10 cellular contexts compared by ENCODE assay signal in the genomic region with DNA sequence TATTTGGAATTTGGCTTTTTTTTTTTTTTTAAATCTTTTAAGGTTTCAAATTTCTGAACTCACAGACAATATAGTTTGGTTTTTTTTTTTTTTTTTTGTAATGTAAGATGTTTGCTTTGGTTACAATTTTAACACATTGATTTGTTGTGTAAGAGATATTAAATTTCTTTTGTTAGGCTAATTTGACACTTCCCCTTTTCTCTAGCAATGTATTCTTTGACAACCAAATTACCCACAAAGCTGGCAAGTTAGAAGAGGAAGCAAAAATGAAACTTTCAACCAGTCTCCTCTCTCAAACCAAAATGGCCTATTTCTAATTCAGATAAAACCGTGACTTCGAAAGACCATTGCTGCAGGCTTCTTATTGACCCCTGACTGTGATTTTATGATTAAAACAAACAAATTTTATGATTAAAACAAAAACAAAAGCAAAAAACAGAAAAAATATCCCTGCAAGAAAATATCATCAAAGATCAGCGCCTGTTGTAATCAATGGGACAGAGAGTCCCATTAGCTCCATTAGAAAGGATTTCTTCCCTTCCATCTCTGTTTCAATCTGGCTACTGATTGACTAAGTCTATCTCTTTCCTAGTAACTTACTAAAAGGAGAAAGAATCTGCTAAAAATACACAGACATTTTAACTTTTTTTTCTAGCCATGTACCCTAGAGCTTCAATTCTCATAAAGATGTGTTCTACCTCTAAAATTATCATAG.
A peak's percentile ranks its signal among the peaks of the same experiment; 100 is the strongest.
DNase-seq lines count a peak whose midpoint lies in the region; ATAC-seq and TF ChIP-seq lines count a peak whose summit lies in the region.
"Had no signal": no experiment of that assay in that cellular context is flagged by ENCODE, and none has a peak within 500 bp of the region (broad histone marks: within the 10 kb centered on the region; RNA-seq: fewer than 3 reads in every experiment).

No MANE protein-coding gene starts in this region.

- POLR2A ChIA-PET in CD8-positive, alpha-beta memory T cell (lab: Charles Lee) = interaction anchor here (0.7 kb wide), 1 partner anchor 202 kb away, joined by 5 read pairs; no protein-coding TSS in a partner anchor

- H4K20me1 ChIP-seq in GM23338 (replicated peaks; ENCODE audit: insufficient read depth) = no peaks in the 10 kb centered on the region

- H3K4me2 ChIP-seq in GM23338 = no peak overlapping the region; the same call in 1 of the 2 replicates

- no peaks in the 10 kb centered on the region for H3K9me3 ChIP-seq in CD8-positive, alpha-beta memory T cell (ENCODE audit: low read length)
- no peaks in the 10 kb centered on the region for H3K9me3 ChIP-seq in heart right ventricle

- TF ChIP-seq CTCF in GM23338 (conservative IDR thresholded peaks at IDR 0.05; ENCODE audit: low read depth in 2 of 2) (no peak), heart right ventricle (IDR thresholded peaks at IDR 0.05) (no peak)

- peak; percentile 93 for ATAC-seq in GM18858 (IDR thresholded peaks at IDR 0.05; ENCODE audit: unreplicated experiment)
- no peak for ATAC-seq in GM23338
- peak; percentile 89 for ATAC-seq in HG03565 (IDR thresholded peaks at IDR 0.05; ENCODE audit: unreplicated experiment)
- ATAC-seq in heart right ventricle = no peak

- intact Hi-C loops in heart right ventricle (cut with DNase I) = no loop called here

- CTCF ChIA-PET in CD8-positive, alpha-beta memory T cell (lab: Charles Lee) = interaction anchor here (0.6 kb wide), 1 partner anchor 84 kb away, joined by 3 read pairs; no protein-coding TSS in a partner anchor

- DNase-seq in GM23338 (ENCODE audit: low spot score) (no peak), globus pallidus (ENCODE audit: low spot score) (peak; percentile 20), NCI-H345 (lab: John Stamatoyannopoulos, UW) (no peak), dermis blood vessel endothelial cell (no peak), heart right ventricle (no peak)
- DNase-seq in CD8-positive, alpha-beta memory T cell = no peak

- no peaks in the 10 kb centered on the region for H3K27me3 Mint-ChIP-seq in GM23338 (ENCODE audit: insufficient read depth, low read depth, poor library complexity)
- no peaks in the 10 kb centered on the region for H3K27me3 Mint-ChIP-seq in CD8-positive, alpha-beta memory T cell

- H3K4me3 Mint-ChIP-seq in GM23338 = no peak overlapping the region
- peak overlapping the region in 3 of 7 donors; percentile 16 to 44 (median 33) for H3K4me3 Mint-ChIP-seq in CD8-positive, alpha-beta memory T cell
- H3K4me3 Mint-ChIP-seq: brain; T-helper 2 cell treated with Interferon-gamma antibody and Interleukin-4, amounts not matched to agents 5 μg/mL and 100 μg/mL, for 36 hours had no signal

- peak overlapping the region; percentile 54; the same call in 1 of the 2 replicates for H3K27ac Mint-ChIP-seq in GM23338
- peak overlapping the region in 4 of 8 donors; percentile 6 to 74 (median 44) for H3K27ac Mint-ChIP-seq in CD8-positive, alpha-beta memory T cell
- H3K27ac Mint-ChIP-seq: brain; T-helper 2 cell treated with Interferon-gamma antibody and Interleukin-4, amounts not matched to agents 5 μg/mL and 100 μg/mL, for 36 hours had no signal

- H3K36me3 ChIP-seq in GM23338 (ENCODE audit: insufficient read depth) (no peaks in the 10 kb centered on the region), heart right ventricle (no peaks in the 10 kb centered on the region)
- no peaks in the 10 kb centered on the region for H3K36me3 ChIP-seq in CD8-positive, alpha-beta memory T cell (ENCODE audit: insufficient read depth, low read length)

- peaks cover 27% of the 10 kb centered on the region for H3K4me1 Mint-ChIP-seq in GM23338
- peaks cover 14 to 19% (median 17%) of the 10 kb centered on the region in 3 donors for H3K4me1 Mint-ChIP-seq in CD8-positive, alpha-beta memory T cell
- H3K4me1 Mint-ChIP-seq: brain had no signal

- H3K36me3 Mint-ChIP-seq in GM23338 (ENCODE audit: low read depth) = peaks cover 7% of the 10 kb centered on the region; the same call in 2 of the 3 replicates
- H3K36me3 Mint-ChIP-seq in CD8-positive, alpha-beta memory T cell = no peaks in the 10 kb centered on the region
- H3K36me3 Mint-ChIP-seq: brain had no signal

- H2AFZ ChIP-seq in GM23338 = peak overlapping the region; percentile 67; the same call in 1 of the 2 replicates

- H3K4me1 ChIP-seq in GM23338 (ENCODE audit: insufficient read depth) = peaks cover 21% of the 10 kb centered on the region
- H3K4me1 ChIP-seq in CD8-positive, alpha-beta memory T cell (ENCODE audit: insufficient read depth, low read length) = no peaks in the 10 kb centered on the region
- H3K4me1 ChIP-seq in heart right ventricle = peaks cover 0 to 11% (median 0%) of the 10 kb centered on the region in 9 donors

- 88 to 98% methylated on average over 3 of the region's 3 CpGs for WGBS in heart right ventricle, 2 donors

- H3K4me3 ChIP-seq in GM23338 (no peak overlapping the region), heart right ventricle (no peak overlapping the region)
- H3K4me3 ChIP-seq in CD8-positive, alpha-beta memory T cell (ENCODE audit: low read length) = no peak overlapping the region

- peaks cover 3% of the 10 kb centered on the region; the same call in 1 of the 3 replicates for H3K9me3 Mint-ChIP-seq in GM23338
- peaks cover 0 to 2% (median 0%) of the 10 kb centered on the region in 5 donors for H3K9me3 Mint-ChIP-seq in CD8-positive, alpha-beta memory T cell
- H3K9me3 Mint-ChIP-seq: T-helper 2 cell treated with Interferon-gamma antibody and Interleukin-4, amounts not matched to agents 5 μg/mL and 100 μg/mL, for 36 hours had no signal

- no peak overlapping the region for H3K27ac ChIP-seq in GM23338 (ENCODE audit: low read depth)
- no peak overlapping the region for H3K27ac ChIP-seq in CD8-positive, alpha-beta memory T cell (ENCODE audit: low read depth, low read length)
- peak overlapping the region in 1 of 10 donors; percentile 38 for H3K27ac ChIP-seq in heart right ventricle

- H3K27me3 ChIP-seq in GM23338 (ENCODE audit: insufficient read depth) (no peaks in the 10 kb centered on the region), heart right ventricle (no peaks in the 10 kb centered on the region)
- H3K27me3 ChIP-seq in CD8-positive, alpha-beta memory T cell (ENCODE audit: insufficient read depth, low read length, poor library complexity, severe bottlenecking) = no peaks in the 10 kb centered on the region

- no peaks in the 10 kb centered on the region for H3K79me2 ChIP-seq in GM23338 (replicated peaks; ENCODE audit: insufficient read depth)

- H3K9me2 ChIP-seq in GM23338 (ENCODE audit: insufficient read depth) = no peaks in the 10 kb centered on the region

- H3F3A ChIP-seq in GM23338 (replicated peaks; ENCODE audit: low read depth) = no peaks in the 10 kb centered on the region

TF ChIP-seq in GM23338, 12 proteins besides CTCF, POLR2A, EP300 and RAD21 (continues in another document):
- no peak for TF ChIP-seq STAT1 (IDR thresholded peaks at IDR 0.05; ENCODE audit: unreplicated experiment)
- TF ChIP-seq, protein P1, sequence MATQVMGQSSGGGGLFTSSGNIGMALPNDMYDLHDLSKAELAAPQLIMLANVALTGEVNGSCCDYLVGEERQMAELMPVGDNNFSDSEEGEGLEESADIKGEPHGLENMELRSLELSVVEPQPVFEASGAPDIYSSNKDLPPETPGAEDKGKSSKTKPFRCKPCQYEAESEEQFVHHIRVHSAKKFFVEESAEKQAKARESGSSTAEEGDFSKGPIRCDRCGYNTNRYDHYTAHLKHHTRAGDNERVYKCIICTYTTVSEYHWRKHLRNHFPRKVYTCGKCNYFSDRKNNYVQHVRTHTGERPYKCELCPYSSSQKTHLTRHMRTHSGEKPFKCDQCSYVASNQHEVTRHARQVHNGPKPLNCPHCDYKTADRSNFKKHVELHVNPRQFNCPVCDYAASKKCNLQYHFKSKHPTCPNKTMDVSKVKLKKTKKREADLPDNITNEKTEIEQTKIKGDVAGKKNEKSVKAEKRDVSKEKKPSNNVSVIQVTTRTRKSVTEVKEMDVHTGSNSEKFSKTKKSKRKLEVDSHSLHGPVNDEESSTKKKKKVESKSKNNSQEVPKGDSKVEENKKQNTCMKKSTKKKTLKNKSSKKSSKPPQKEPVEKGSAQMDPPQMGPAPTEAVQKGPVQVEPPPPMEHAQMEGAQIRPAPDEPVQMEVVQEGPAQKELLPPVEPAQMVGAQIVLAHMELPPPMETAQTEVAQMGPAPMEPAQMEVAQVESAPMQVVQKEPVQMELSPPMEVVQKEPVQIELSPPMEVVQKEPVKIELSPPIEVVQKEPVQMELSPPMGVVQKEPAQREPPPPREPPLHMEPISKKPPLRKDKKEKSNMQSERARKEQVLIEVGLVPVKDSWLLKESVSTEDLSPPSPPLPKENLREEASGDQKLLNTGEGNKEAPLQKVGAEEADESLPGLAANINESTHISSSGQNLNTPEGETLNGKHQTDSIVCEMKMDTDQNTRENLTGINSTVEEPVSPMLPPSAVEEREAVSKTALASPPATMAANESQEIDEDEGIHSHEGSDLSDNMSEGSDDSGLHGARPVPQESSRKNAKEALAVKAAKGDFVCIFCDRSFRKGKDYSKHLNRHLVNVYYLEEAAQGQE (IDR thresholded peaks at IDR 0.05; ENCODE audit: unreplicated experiment) = no peak
- no peak for TF ChIP-seq CREB1 (CRISPR knock-in tag; IDR thresholded peaks at IDR 0.05; ENCODE audit: low read depth)
- no peak for TF ChIP-seq EZH2phosphoT487 (IDR thresholded peaks at IDR 0.05; ENCODE audit: unreplicated experiment)
- TF ChIP-seq, protein P2, sequence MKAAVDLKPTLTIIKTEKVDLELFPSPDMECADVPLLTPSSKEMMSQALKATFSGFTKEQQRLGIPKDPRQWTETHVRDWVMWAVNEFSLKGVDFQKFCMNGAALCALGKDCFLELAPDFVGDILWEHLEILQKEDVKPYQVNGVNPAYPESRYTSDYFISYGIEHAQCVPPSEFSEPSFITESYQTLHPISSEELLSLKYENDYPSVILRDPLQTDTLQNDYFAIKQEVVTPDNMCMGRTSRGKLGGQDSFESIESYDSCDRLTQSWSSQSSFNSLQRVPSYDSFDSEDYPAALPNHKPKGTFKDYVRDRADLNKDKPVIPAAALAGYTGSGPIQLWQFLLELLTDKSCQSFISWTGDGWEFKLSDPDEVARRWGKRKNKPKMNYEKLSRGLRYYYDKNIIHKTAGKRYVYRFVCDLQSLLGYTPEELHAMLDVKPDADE (IDR thresholded peaks at IDR 0.05) = no peak
- no peak for TF ChIP-seq JUNB (IDR thresholded peaks at IDR 0.05; ENCODE audit: unreplicated experiment)
- no peak for TF ChIP-seq NANOG (IDR thresholded peaks at IDR 0.05; ENCODE audit: borderline replicate concordance)
- no peak for TF ChIP-seq ZNF114 (CRISPR knock-in tag; IDR thresholded peaks at IDR 0.05)
- no peak for TF ChIP-seq EZH2 (IDR thresholded peaks at IDR 0.05; ENCODE audit: low read depth, unreplicated experiment)

Comparison
In these comparisons a context has a peak if more than half of its experiments do, and no peak if none do; other contexts are left out.
1. ATAC-seq: peak in GM18858 (single experiment) and HG03565 (single experiment); none in GM23338 (single experiment) and heart right ventricle (0 of 8).